1 cellular context compared by ENCODE assay signal in the genomic region with DNA sequence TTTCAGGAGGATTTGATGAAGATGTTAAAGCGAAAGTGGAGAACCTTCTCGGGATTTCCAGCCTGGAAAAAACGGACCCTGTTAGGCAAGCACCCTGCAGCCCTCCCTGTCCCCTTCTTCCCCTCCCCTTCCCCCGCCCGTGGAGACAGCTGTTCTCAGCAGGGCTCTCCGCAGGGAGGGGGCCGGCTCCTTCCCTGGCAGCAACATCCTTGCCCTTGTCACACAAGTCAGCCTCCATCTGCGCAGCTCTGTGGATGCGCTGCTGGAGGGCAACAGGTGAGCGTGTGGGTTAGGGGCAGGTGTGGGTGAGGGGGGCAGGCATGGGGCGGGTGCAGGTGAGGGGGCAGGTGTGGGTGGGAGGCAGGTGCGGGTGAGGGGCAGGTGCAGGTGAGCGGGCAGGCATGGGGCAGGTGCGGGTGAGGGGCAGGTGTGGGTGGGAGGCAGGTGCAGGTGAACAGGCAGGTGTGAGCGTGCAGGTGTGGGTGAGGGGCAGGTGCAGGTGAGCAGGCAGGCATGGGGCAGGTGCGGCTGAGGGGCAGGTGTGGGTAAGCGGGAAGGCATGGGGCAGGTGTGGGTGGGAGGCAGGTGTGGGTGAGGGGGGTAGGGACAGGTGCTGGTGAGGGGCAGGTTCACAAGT.
TF ChIP-seq lines count a peak whose summit lies in the region.

No MANE protein-coding gene starts in this region.

TF ChIP-seq in GM23338, 12 proteins besides CTCF, POLR2A, EP300 and RAD21 (continued from another document):
- TF ChIP-seq ZNF462 (CRISPR knock-in tag; IDR thresholded peaks at IDR 0.05) (no peak), CREB1 (CRISPR knock-in tag; IDR thresholded peaks at IDR 0.05; ENCODE audit: low read depth) (no peak), JUNB (IDR thresholded peaks at IDR 0.05; ENCODE audit: unreplicated experiment) (no peak), REST (IDR thresholded peaks at IDR 0.05; ENCODE audit: unreplicated experiment) (no peak), POLR2AphosphoS5 (IDR thresholded peaks at IDR 0.05; ENCODE audit: low read depth) (no peak), ETS1 (IDR thresholded peaks at IDR 0.05) (no peak), NANOG (IDR thresholded peaks at IDR 0.05; ENCODE audit: borderline replicate concordance) (no peak), EZH2 (IDR thresholded peaks at IDR 0.05; ENCODE audit: low read depth, unreplicated experiment) (no peak), ZNF114 (CRISPR knock-in tag; IDR thresholded peaks at IDR 0.05) (no peak), STAT1 (IDR thresholded peaks at IDR 0.05; ENCODE audit: unreplicated experiment) (no peak)
